In genomic region chr4:48780867-48781219, GRCh38 we compare ENCODE assay signal across 8 cellular contexts. TPM values are rescaled to one million over a fixed set of nuclear protein-coding genes. Genes with fewer than 3 reads are reported as not detected.
DNase-seq lines count a peak whose midpoint lies in the region; ATAC-seq and TF ChIP-seq lines count a peak whose summit lies in the region.

No MANE protein-coding gene starts in this region.

- peaks cover 10% of the 10 kb centered on the region for H3F3A ChIP-seq in SK-N-SH (replicated peaks; ENCODE audit: insufficient read depth)

- DNase-seq in SK-N-SH: peak; percentile 9
- peak; percentile 39 for DNase-seq in central memory CD4-positive, alpha-beta T cell
- DNase-seq in lung (ENCODE audit: low spot score): no peak
- DNase-seq in stimulated activated naive B cell treated with anti-CD40 and anti-IgM and Interleukin-4, amounts not matched to agents 10 μg/mL and 1 μg/mL and 100 μg/mL, for 72 hours: no peak
- DNase-seq in SW 1271 (lab: John Stamatoyannopoulos, UW): no peak

- H3K9ac ChIP-seq in SK-N-SH: peak overlapping the region; percentile 82

- H3K9me3 Mint-ChIP-seq in T-helper 1 cell treated with Interleukin-12 subunit alpha and Interleukin-12 subunit beta and Interleukin-4 antibody, amounts not matched to agents 30 μg/mL and 1 μg/mL, for 36 hours: no peaks in the 10 kb centered on the region
- H3K9me3 Mint-ChIP-seq in stimulated activated naive B cell treated with anti-CD40 and anti-IgM and Interleukin-4, amounts not matched to agents 10 μg/mL and 1 μg/mL and 100 μg/mL, for 72 hours: no peaks in the 10 kb centered on the region

- peaks cover 27% of the 10 kb centered on the region for H3K4me1 Mint-ChIP-seq in T-helper 1 cell treated with Interleukin-12 subunit alpha and Interleukin-12 subunit beta and Interleukin-4 antibody, amounts not matched to agents 30 μg/mL and 1 μg/mL, for 36 hours (ENCODE audit: low read depth)
- peaks cover 11 to 40% of the 10 kb centered on the region in 2 donors for H3K4me1 Mint-ChIP-seq in stimulated activated naive B cell treated with anti-CD40 and anti-IgM and Interleukin-4, amounts not matched to agents 10 μg/mL and 1 μg/mL and 100 μg/mL, for 72 hours

- no peak for TF ChIP-seq CTCF in SK-N-SH (IDR thresholded peaks at IDR 0.05)
- TF ChIP-seq CTCF in lung (IDR thresholded peaks at IDR 0.05; ENCODE audit: control extremely low read depth, extremely low read depth): no peak

- H3K4me1 ChIP-seq in SK-N-SH (ENCODE audit: control insufficient read depth in 1 of 2, insufficient read depth in 2 of 2, low read depth in 1 of 2, low read length in 1 of 2) (peaks cover 16 to 17% of the 10 kb centered on the region in 2 experiments; a peak in 3 of 4 replicates), lung (ENCODE audit: control insufficient read depth in 2 of 2, insufficient read depth in 2 of 2, low read length in 2 of 2) (peaks cover 0 to 17% of the 10 kb centered on the region in 2 donors)

- H2AFZ ChIP-seq in SK-N-SH (ENCODE audit: low read depth): peak overlapping the region; percentile 99

- no peaks in the 10 kb centered on the region for H3K9me3 ChIP-seq in SK-N-SH
- no peaks in the 10 kb centered on the region for H3K9me3 ChIP-seq in lung (ENCODE audit: control insufficient read depth in 2 of 2, insufficient read depth in 1 of 2, low read length in 1 of 2)

- H3K27me3 ChIP-seq in SK-N-SH (ENCODE audit: insufficient read depth) (no peaks in the 10 kb centered on the region), lung (ENCODE audit: control insufficient read depth, insufficient read depth) (no peaks in the 10 kb centered on the region)

- no peaks in the 10 kb centered on the region for H3K27me3 Mint-ChIP-seq in T-helper 1 cell treated with Interleukin-12 subunit alpha and Interleukin-12 subunit beta and Interleukin-4 antibody, amounts not matched to agents 30 μg/mL and 1 μg/mL, for 36 hours (ENCODE audit: low read depth)
- no peaks in the 10 kb centered on the region for H3K27me3 Mint-ChIP-seq in stimulated activated naive B cell treated with anti-CD40 and anti-IgM and Interleukin-4, amounts not matched to agents 10 μg/mL and 1 μg/mL and 100 μg/mL, for 72 hours

- H3K27ac Mint-ChIP-seq in T-helper 1 cell treated with Interleukin-12 subunit alpha and Interleukin-12 subunit beta and Interleukin-4 antibody, amounts not matched to agents 30 μg/mL and 1 μg/mL, for 36 hours: peak overlapping the region; percentile 89
- peak overlapping the region; percentile 95 for H3K27ac Mint-ChIP-seq in stimulated activated naive B cell treated with anti-CD40 and anti-IgM and Interleukin-4, amounts not matched to agents 10 μg/mL and 1 μg/mL and 100 μg/mL, for 72 hours

- ATAC-seq in SK-N-SH treated with all-trans-retinoic acid at 6 μM for 48 hours: no peak
- ATAC-seq in lung (ENCODE audit: insufficient read depth, low FRiP score): no peak
- peak; percentile 6 to 9 for ATAC-seq in stimulated activated naive B cell treated with anti-CD40 and anti-IgM and Interleukin-4, amounts not matched to agents 10 μg/mL and 1 μg/mL and 100 μg/mL, for 72 hours (replicated peaks)
- ATAC-seq in GM21528 (IDR thresholded peaks at IDR 0.05; ENCODE audit: low FRiP score, unreplicated experiment): no peak

- H3K4me2 ChIP-seq in SK-N-SH: peak overlapping the region; percentile 92

- TF ChIP-seq EP300 in SK-N-SH (IDR thresholded peaks at IDR 0.05; ENCODE audit: borderline replicate concordance in 1 of 2, low read depth in 1 of 2, low read length in 1 of 2): no peak

- H3K27ac ChIP-seq in SK-N-SH (ENCODE audit: low read depth in 2 of 2, low read length in 1 of 2): peak overlapping the region; percentile 83 to 88
- peak overlapping the region; percentile 42 to 88 for H3K27ac ChIP-seq in lung (ENCODE audit: low read depth in 1 of 2, low read length in 1 of 2)

- H3K4me3 ChIP-seq in SK-N-SH (ENCODE audit: low read depth in 2 of 2, low read length in 1 of 2): peak overlapping the region; percentile 67 to 92
- H3K4me3 ChIP-seq in lung: peak overlapping the region; percentile 40

- peaks cover 13% of the 10 kb centered on the region for H4K20me1 ChIP-seq in SK-N-SH (ENCODE audit: insufficient read depth)

- no peaks in the 10 kb centered on the region for H3K9me2 ChIP-seq in SK-N-SH

- H3K36me3 ChIP-seq in SK-N-SH (replicated peaks in 1 of 2; ENCODE audit: control insufficient read depth in 1 of 2, insufficient read depth in 2 of 2, low read length in 1 of 2) (no peaks in the 10 kb centered on the region), lung (ENCODE audit: control insufficient read depth in 2 of 2, insufficient read depth in 2 of 2, low read length in 2 of 2) (no peaks in the 10 kb centered on the region)

- POLR2A ChIA-PET in SK-N-SH (lab: Yijun Ruan, JAX): interaction anchor here (0.6 to 2.5 kb wide), 5 partner anchors 12 to 134 kb away, joined by 3 to 9 read pairs (median 6); partner anchors contain the start of genes OCIAD1 and OCIAD2

- 2% methylated on average over 10 of the region's 10 CpGs for WGBS in SK-N-SH (ENCODE audit: low lambda C conversion rate)
- WGBS in lung, 2 donors: 0 to 1% methylated on average over 10 of the region's 10 CpGs

- CTCF ChIA-PET in SK-N-SH (lab: Yijun Ruan, JAX): interaction anchor here (2.3 to 5.0 kb wide), 3 partner anchors 11 to 203 kb away, joined by 10 to 32 read pairs (median 15); no protein-coding TSS in a partner anchor

- H3K79me2 ChIP-seq in SK-N-SH (ENCODE audit: insufficient read depth): peaks cover 34% of the 10 kb centered on the region

- no peak for TF ChIP-seq RAD21 in SK-N-SH (IDR thresholded peaks at IDR 0.05; ENCODE audit: low read length)

- H3K36me3 Mint-ChIP-seq in T-helper 1 cell treated with Interleukin-12 subunit alpha and Interleukin-12 subunit beta and Interleukin-4 antibody, amounts not matched to agents 30 μg/mL and 1 μg/mL, for 36 hours (ENCODE audit: low read depth): no peaks in the 10 kb centered on the region
- no peaks in the 10 kb centered on the region for H3K36me3 Mint-ChIP-seq in stimulated activated naive B cell treated with anti-CD40 and anti-IgM and Interleukin-4, amounts not matched to agents 10 μg/mL and 1 μg/mL and 100 μg/mL, for 72 hours

- peak overlapping the region; percentile 96 for H3K4me3 Mint-ChIP-seq in T-helper 1 cell treated with Interleukin-12 subunit alpha and Interleukin-12 subunit beta and Interleukin-4 antibody, amounts not matched to agents 30 μg/mL and 1 μg/mL, for 36 hours
- H3K4me3 Mint-ChIP-seq in stimulated activated naive B cell treated with anti-CD40 and anti-IgM and Interleukin-4, amounts not matched to agents 10 μg/mL and 1 μg/mL and 100 μg/mL, for 72 hours: peak overlapping the region; percentile 92

TF ChIP-seq in SK-N-SH, 30 proteins besides CTCF, POLR2A, EP300 and RAD21 (continues in another document):
- TF ChIP-seq YY1 (IDR thresholded peaks at IDR 0.05; ENCODE audit: low read depth) (peak; percentile 3; the same call in 1 of the 2 replicates), MXI1 (IDR thresholded peaks at IDR 0.05; ENCODE audit: low read depth, low read length) (0 out of 2 replicates have a peak, but pooled peaks have one; percentile 14), NFIC (IDR thresholded peaks at IDR 0.05; ENCODE audit: borderline replicate concordance) (peak; percentile 41; the same call in 1 of the 2 replicates)
- TF ChIP-seq, protein P1, sequence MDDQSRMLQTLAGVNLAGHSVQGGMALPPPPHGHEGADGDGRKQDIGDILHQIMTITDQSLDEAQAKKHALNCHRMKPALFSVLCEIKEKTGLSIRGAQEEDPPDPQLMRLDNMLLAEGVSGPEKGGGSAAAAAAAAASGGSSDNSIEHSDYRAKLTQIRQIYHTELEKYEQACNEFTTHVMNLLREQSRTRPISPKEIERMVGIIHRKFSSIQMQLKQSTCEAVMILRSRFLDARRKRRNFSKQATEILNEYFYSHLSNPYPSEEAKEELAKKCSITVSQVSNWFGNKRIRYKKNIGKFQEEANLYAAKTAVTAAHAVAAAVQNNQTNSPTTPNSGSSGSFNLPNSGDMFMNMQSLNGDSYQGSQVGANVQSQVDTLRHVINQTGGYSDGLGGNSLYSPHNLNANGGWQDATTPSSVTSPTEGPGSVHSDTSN (IDR thresholded peaks at IDR 0.05): no peak

TF ChIP-seq in SK-N-SH treated with all-trans-retinoic acid at 6 μM for 48 hours, 23 proteins besides CTCF, POLR2A, EP300 and RAD21 (continues in another document):
- TF ChIP-seq ZNF565 (CRISPR knock-in tag; conservative IDR thresholded peaks at IDR 0.05; ENCODE audit: low read depth) (no peak), ISL1 (CRISPR knock-in tag; IDR thresholded peaks at IDR 0.05) (no peak), TSHZ2 (CRISPR knock-in tag; IDR thresholded peaks at IDR 0.05) (no peak), SNAI2 (CRISPR knock-in tag; IDR thresholded peaks at IDR 0.05) (no peak), ZNF70 (CRISPR knock-in tag; IDR thresholded peaks at IDR 0.05) (no peak), ZNF8 (CRISPR knock-in tag; IDR thresholded peaks at IDR 0.05) (no peak)

RNA-seq across cellular contexts. Expression of gene FRYL, which starts 0.8 kb away (rescaled TPM):
- 8.2 and 10.2 TPM in 2 replicates for polyA plus RNA-seq in SK-N-SH (2012; rRNA removed)
- polyA plus RNA-seq in SK-N-SH (2012; cell fraction: cytosol; rRNA removed): 9.2 and 9.3 TPM in 2 replicates
- 12.3 and 30.0 TPM in 2 replicates for polyA plus RNA-seq in SK-N-SH (2012; cell fraction: nucleus; rRNA removed)
- total RNA-seq in lung: 100 to 1,000 TPM in 1 of 2 donors, 10 to 100 TPM in 1; 49.0 to 188 TPM
- 10 to 100 TPM; 12.6 to 14.3 TPM for polyA plus RNA-seq in lung

RNA-seq across cellular contexts. Expression of gene OCIAD1, which starts 50.0 kb away (rescaled TPM):
- polyA plus RNA-seq in SK-N-SH (2012; rRNA removed): 113 and 153 TPM in 2 replicates
- polyA plus RNA-seq in SK-N-SH (2012; cell fraction: cytosol; rRNA removed): 166 and 211 TPM in 2 replicates
- polyA plus RNA-seq in SK-N-SH (2012; cell fraction: nucleus; rRNA removed): 50.8 and 87.1 TPM in 2 replicates
- 100 to 1,000 TPM; 106 to 120 TPM for total RNA-seq in lung
- polyA plus RNA-seq in lung: 100 to 1,000 TPM; 116 to 118 TPM

Comparison
In these comparisons a context has a peak if more than half of its experiments do, and no peak if none do; other contexts are left out.
1. DNase-seq: peak in SK-N-SH (single experiment) and central memory CD4-positive, alpha-beta T cell (single experiment); none in lung (single experiment), stimulated activated naive B cell treated with anti-CD40 and anti-IgM and Interleukin-4, amounts not matched to agents 10 μg/mL and 1 μg/mL and 100 μg/mL, for 72 hours (single experiment) and SW 1271 (0 of 2).
2. ATAC-seq: peak in stimulated activated naive B cell treated with anti-CD40 and anti-IgM and Interleukin-4, amounts not matched to agents 10 μg/mL and 1 μg/mL and 100 μg/mL, for 72 hours (2 of 2); none in SK-N-SH treated with all-trans-retinoic acid at 6 μM for 48 hours (single experiment), lung (single experiment) and GM21528 (single experiment).